Comparison of ENCODE assay signal across 18 cellular contexts in genomic region chr10:29256019-29256418, GRCh38. TPM values are rescaled to one million over a fixed set of nuclear protein-coding genes. Genes with fewer than 3 reads are reported as not detected.
"Had no signal": no experiment of that assay in that cellular context is flagged by ENCODE, and none has a peak within 500 bp of the region (broad histone marks: within the 10 kb centered on the region; RNA-seq: fewer than 3 reads in every experiment).

No MANE protein-coding gene starts in this region.

- H3K27ac ChIP-seq: adrenal gland, left ventricle myocardium inferior had no signal

- DNase-seq: activated CD4-positive, alpha-beta T cell treated with anti-CD3 and anti-CD28 coated beads for 4 hours; activated CD8-positive, alpha-beta memory T cell treated with anti-CD3 and anti-CD28 coated beads for 24 hours; activated naive CD4-positive, alpha-beta T cell treated with anti-CD3 and anti-CD28 coated beads, Interleukin-2, amount 10 ng/mL, durations not matched to agents 7 days and 5 days; adrenal gland; cerebellar nuclear complex; dermis blood vessel endothelial cell; kidney; left ventricle myocardium inferior; midbrain; naive thymus-derived CD4-positive, alpha-beta T cell; occipital lobe; right cardiac atrium; small intestine; T-helper 1 cell; transverse colon had no signal

- H3K27me3 ChIP-seq: adrenal gland, transverse colon had no signal

- H3K36me3 ChIP-seq: adrenal gland, left ventricle myocardium inferior, transverse colon had no signal

- H3K4me3 ChIP-seq: adrenal gland, left ventricle myocardium inferior, transverse colon had no signal

- H3K9me3 ChIP-seq: adrenal gland, transverse colon had no signal

RNA-seq across cellular contexts. Expression of gene LYZL1, which starts 32.9 kb away (rescaled TPM):
- total RNA-seq: adrenal gland; dermis blood vessel endothelial cell; epithelial cell of proximal tubule; kidney; left ventricle myocardium inferior; naive thymus-derived CD4-positive, alpha-beta T cell; occipital lobe; progenitor cell of endocrine pancreas; right cardiac atrium; subcutaneous adipose tissue; transverse colon had no signal
- polyA plus RNA-seq: adrenal gland; naive thymus-derived CD4-positive, alpha-beta T cell; right cardiac atrium; small intestine had no signal
